ENCODE assay signal across 1 cellular context in genomic region chr9:110047232-110047954, GRCh38.
TF ChIP-seq lines count a peak whose summit lies in the region.

No MANE protein-coding gene starts in this region.

TF ChIP-seq in IMR-90, 13 proteins besides CTCF, POLR2A, EP300 and RAD21 (continued from another document):
- TF ChIP-seq FOS (IDR thresholded peaks at IDR 0.05; ENCODE audit: low read depth, low read length) (no peak), USF2 (IDR thresholded peaks at IDR 0.05; ENCODE audit: low read depth, low read length) (no peak), CEBPB (IDR thresholded peaks at IDR 0.05; ENCODE audit: low read depth, low read length) (no peak), MAFK (IDR thresholded peaks at IDR 0.05; ENCODE audit: low read depth, low read length) (no peak), MXI1 (IDR thresholded peaks at IDR 0.05; ENCODE audit: borderline replicate concordance, low read depth, low read length) (no peak), RCOR1 (IDR thresholded peaks at IDR 0.05; ENCODE audit: insufficient replicate concordance, low read length) (no peak), SMC3 (IDR thresholded peaks at IDR 0.05; ENCODE audit: low read depth, low read length) (no peak), NFE2L2 (IDR thresholded peaks at IDR 0.05; ENCODE audit: low read depth, low read length) (no peak), BHLHE40 (IDR thresholded peaks at IDR 0.05; ENCODE audit: low read depth, low read length) (no peak)
TF ChIP-seq in IMR-90: peak in this region for 0.
